12 cellular contexts compared by ENCODE assay signal in genomic region chr17:75758131-75758905, GRCh38. TPM values are rescaled to one million over a fixed set of nuclear protein-coding genes. Genes with fewer than 3 reads are reported as not detected.
A peak's percentile ranks its signal among the peaks of the same experiment; 100 is the strongest.
DNase-seq lines count a peak whose midpoint lies in the region; ATAC-seq, FAIRE-seq and TF ChIP-seq lines count a peak whose summit lies in the region.
"Had no signal": no experiment of that assay in that cellular context is flagged by ENCODE, and none has a peak within 500 bp of the region (broad histone marks: within the 10 kb centered on the region; RNA-seq: fewer than 3 reads in every experiment).

No MANE protein-coding gene starts in this region.

- no peaks in the 10 kb centered on the region for H3F3A ChIP-seq in SK-N-SH (replicated peaks; ENCODE audit: insufficient read depth)

- POLR2A ChIA-PET in SK-N-SH (lab: Yijun Ruan, JAX), result interaction anchor here (8.4 kb wide), 1 partner anchor 17 kb away, joined by 161 read pairs; no protein-coding TSS in a partner anchor

- DNase-seq in AG09309 (ENCODE audit: low read depth), result no peak
- peak; percentile 11 for DNase-seq in GM12891 (ENCODE audit: insufficient read length, low spot score)
- peak; percentile 30 for DNase-seq in SK-N-SH
- DNase-seq in foreskin fibroblast, result peak in 1 of 2 donors; percentile 44
- no peak for DNase-seq in MG63
- no peak for DNase-seq in esophagus squamous epithelium (lab: John Stamatoyannopoulos, UW)
- DNase-seq in RKO (ENCODE audit: low spot score), result no peak
- DNase-seq: activated CD8-positive, alpha-beta T cell treated with anti-CD3 and anti-CD28 coated beads for 36 hours; activated naive CD8-positive, alpha-beta T cell treated with anti-CD3 and anti-CD28 coated beads for 36 hours; stimulated activated naive CD4-positive, alpha-beta T cell had no signal

- H3K4me2 ChIP-seq in SK-N-SH, result no peak overlapping the region

- H3K79me2 ChIP-seq in SK-N-SH (ENCODE audit: insufficient read depth), result no peaks in the 10 kb centered on the region

- H3K4me1 ChIP-seq in SK-N-SH (ENCODE audit: control insufficient read depth in 1 of 2, insufficient read depth in 2 of 2, low read depth in 1 of 2, low read length in 1 of 2) (peaks cover 0 to 30% of the 10 kb centered on the region in 2 experiments; a peak in 1 of 4 replicates), esophagus squamous epithelium (peaks cover 14 to 55% (median 25%) of the 10 kb centered on the region in 3 donors)

- no peak overlapping the region for H2AFZ ChIP-seq in SK-N-SH (ENCODE audit: low read depth)

- WGBS in SK-N-SH (ENCODE audit: low lambda C conversion rate), result 92% methylated on average over 10 of the region's 41 CpGs
- WGBS in esophagus squamous epithelium, 2 donors, result 90 to 100% methylated on average over 1 to 2 of the region's 41 CpGs

- no peaks in the 10 kb centered on the region for H3K27me3 ChIP-seq in SK-N-SH (ENCODE audit: insufficient read depth)
- no peaks in the 10 kb centered on the region for H3K27me3 ChIP-seq in MG63
- H3K27me3 ChIP-seq in esophagus squamous epithelium, result no peaks in the 10 kb centered on the region

- H3K4me3 ChIP-seq in AG09309 (ENCODE audit: control insufficient read depth, low read depth, low read length), result no peak overlapping the region
- H3K4me3 ChIP-seq in SK-N-SH (ENCODE audit: low read depth in 2 of 2, low read length in 1 of 2), result no peak overlapping the region
- no peak overlapping the region for H3K4me3 ChIP-seq in foreskin fibroblast (ENCODE audit: low read depth in 1 of 2, low read length in 2 of 2)
- H3K4me3 ChIP-seq in MG63, result no peak overlapping the region
- H3K4me3 ChIP-seq in esophagus squamous epithelium, result no peak overlapping the region

- ATAC-seq in HG03045 (IDR thresholded peaks at IDR 0.05; ENCODE audit: unreplicated experiment), result no peak
- ATAC-seq: activated CD8-positive, alpha-beta T cell treated with anti-CD3 and anti-CD28 coated beads for 36 hours had no signal

- H4K20me1 ChIP-seq in SK-N-SH (ENCODE audit: insufficient read depth), result no peaks in the 10 kb centered on the region

- TF ChIP-seq RAD21 in SK-N-SH (IDR thresholded peaks at IDR 0.05; ENCODE audit: low read length), result no peak

- no peak for FAIRE-seq in GM12891 (lab: Jason Lieb, UNC)
- FAIRE-seq: GM18507 had no signal

- H3K9me2 ChIP-seq in SK-N-SH, result no peaks in the 10 kb centered on the region

- TF ChIP-seq EP300 in SK-N-SH (IDR thresholded peaks at IDR 0.05; ENCODE audit: borderline replicate concordance in 1 of 2, low read depth in 1 of 2, low read length in 1 of 2), result no peak

- no peak for TF ChIP-seq POLR2A in GM12891 (IDR thresholded peaks at IDR 0.05; ENCODE audit: low read depth, low read length)
- no peak for TF ChIP-seq POLR2A in esophagus squamous epithelium (IDR thresholded peaks at IDR 0.05)

- TF ChIP-seq CTCF in AG09309 (IDR thresholded peaks at IDR 0.05; ENCODE audit: control insufficient read depth, insufficient read depth, low read depth, low read length, missing control alignments) (peak; percentile 40), SK-N-SH (IDR thresholded peaks at IDR 0.05) (peak; percentile 44), foreskin fibroblast (IDR thresholded peaks at IDR 0.05; ENCODE audit: low read depth, low read length) (peak; percentile 44), esophagus squamous epithelium (IDR thresholded peaks at IDR 0.05) (peak in 1 of 6 experiments; percentile 35)

- H3K9me3 ChIP-seq in SK-N-SH (no peaks in the 10 kb centered on the region), MG63 (no peaks in the 10 kb centered on the region), esophagus squamous epithelium (no peaks in the 10 kb centered on the region)

- peaks cover 0 to 3% of the 10 kb centered on the region in 2 experiments for H3K36me3 ChIP-seq in SK-N-SH (replicated peaks in 1 of 2; ENCODE audit: control insufficient read depth in 1 of 2, insufficient read depth in 2 of 2, low read length in 1 of 2)
- H3K36me3 ChIP-seq in MG63, result 0 out of 2 replicates have a peak, but pooled peaks cover 3% of the 10 kb centered on the region
- peaks cover 12 to 80% (median 23%) of the 10 kb centered on the region in 3 donors for H3K36me3 ChIP-seq in esophagus squamous epithelium

- H3K27ac ChIP-seq in SK-N-SH (ENCODE audit: low read depth in 2 of 2, low read length in 1 of 2), result no peak overlapping the region
- H3K27ac ChIP-seq in esophagus squamous epithelium, result no peak overlapping the region

- no peak overlapping the region for H3K9ac ChIP-seq in SK-N-SH

- CTCF ChIA-PET in SK-N-SH (lab: Yijun Ruan, JAX), result interaction anchor here (0.8 to 31.4 kb wide), 7 partner anchors 9 to 522 kb away, joined by 3 to 1370 read pairs (median 7); partner anchors contain the start of gene SMIM5

- intact Hi-C loops in esophagus squamous epithelium (cut with DNase I), result loop anchor here (10.0 kb wide), 1 partner anchor 254 kb away; no protein-coding TSS in a partner anchor

TF ChIP-seq in GM12891, 5 proteins besides CTCF, POLR2A, EP300 and RAD21:
- TF ChIP-seq PAX5 (IDR thresholded peaks at IDR 0.05; ENCODE audit: insufficient read depth, low read length, severe bottlenecking) (no peak), POU2F2 (IDR thresholded peaks at IDR 0.05; ENCODE audit: low read depth, low read length) (no peak), SPI1 (IDR thresholded peaks at IDR 0.05; ENCODE audit: low read depth, low read length) (no peak), TAF1 (IDR thresholded peaks at IDR 0.05; ENCODE audit: low read depth, low read length) (no peak), POLR2AphosphoS5 (IDR thresholded peaks at IDR 0.05; ENCODE audit: low read depth, low read length) (no peak)

TF ChIP-seq in SK-N-SH, 30 proteins besides CTCF, POLR2A, EP300 and RAD21:
- TF ChIP-seq SMC3 (IDR thresholded peaks at IDR 0.05; ENCODE audit: low read depth, low read length) (0 out of 2 replicates have a peak, but pooled peaks have one; percentile 6), RCOR1 (IDR thresholded peaks at IDR 0.05; ENCODE audit: low read length) (no peak), MEF2A (IDR thresholded peaks at IDR 0.05; ENCODE audit: borderline replicate concordance, low read depth) (no peak)
TF ChIP-seq in SK-N-SH: peak in this region for 1.

RNA-seq across cellular contexts. Expression of gene GALK1, which starts 6.7 kb away (rescaled TPM):
- 18.8 TPM for polyA plus RNA-seq in GM12891 (2012; ENCODE audit: low read depth, missing spikeins)
- 36.5 and 39.2 TPM in 2 replicates for polyA plus RNA-seq in SK-N-SH (2012; rRNA removed)
- 12.4 and 22.4 TPM in 2 replicates for polyA plus RNA-seq in SK-N-SH (2012; cell fraction: cytosol; rRNA removed)
- 82.6 and 138 TPM in 2 replicates for polyA plus RNA-seq in SK-N-SH (2012; cell fraction: nucleus; rRNA removed)
- total RNA-seq in MG63 (2014; rRNA removed; shearing (Covaris generic); ENCODE audit: low replicate concordance), result 30.4 and 51.1 TPM in 2 replicates
- 10 to 100 TPM; 16.4 to 30.9 (median 20.2) TPM for total RNA-seq in esophagus squamous epithelium

RNA-seq across cellular contexts. Expression of gene UNK, which starts 26.3 kb away (rescaled TPM):
- polyA plus RNA-seq in GM12891 (2012; ENCODE audit: low read depth, missing spikeins), result 20.3 TPM
- polyA plus RNA-seq in SK-N-SH (2012; rRNA removed), result 19.9 and 24.8 TPM in 2 replicates
- polyA plus RNA-seq in SK-N-SH (2012; cell fraction: cytosol; rRNA removed), result 22.1 and 26.9 TPM in 2 replicates
- polyA plus RNA-seq in SK-N-SH (2012; cell fraction: nucleus; rRNA removed), result 54.0 and 54.3 TPM in 2 replicates
- total RNA-seq in MG63 (2014; rRNA removed; shearing (Covaris generic); ENCODE audit: low replicate concordance), result 16.0 and 48.1 TPM in 2 replicates
- total RNA-seq in esophagus squamous epithelium, result 10 to 100 TPM; 14.8 to 27.3 (median 20.4) TPM

RNA-seq across cellular contexts. Expression of gene ITGB4, which starts 37.1 kb away (rescaled TPM):
- 1.2 TPM for polyA plus RNA-seq in GM12891 (2012; ENCODE audit: low read depth, missing spikeins)
- 3.6 and 7.0 TPM in 2 replicates for polyA plus RNA-seq in SK-N-SH (2012; rRNA removed)
- 1.7 and 3.3 TPM in 2 replicates for polyA plus RNA-seq in SK-N-SH (2012; cell fraction: cytosol; rRNA removed)
- 8.6 and 11.2 TPM in 2 replicates for polyA plus RNA-seq in SK-N-SH (2012; cell fraction: nucleus; rRNA removed)
- total RNA-seq in MG63 (2014; rRNA removed; shearing (Covaris generic); ENCODE audit: low replicate concordance), result not detected in 2 replicates
- total RNA-seq in esophagus squamous epithelium, result 100 to 1,000 TPM in 1 of 4 donors, 10 to 100 TPM in 3; 60.6 to 115 (median 82.3) TPM

Comparison
In these comparisons a context has a peak if more than half of its experiments do, and no peak if none do; other contexts are left out.
1. DNase-seq: peak in GM12891 (single experiment) and SK-N-SH (single experiment); none in AG09309 (single experiment), MG63 (single experiment), esophagus squamous epithelium (single experiment) and RKO (single experiment).
2. RNA of gene ITGB4, which starts 37.1 kb away (total RNA-seq): 60.6 to 115 TPM in esophagus squamous epithelium; not detected in MG63; every median in the first group is over 10 times any median in the second.